Comparison of ENCODE assay signal across 8 cellular contexts in genomic region chr19:35123573-35123972, GRCh38. TPM values are rescaled to one million over a fixed set of nuclear protein-coding genes. Genes with fewer than 3 reads are reported as not detected.
DNase-seq lines count a peak whose midpoint lies in the region; ATAC-seq and TF ChIP-seq lines count a peak whose summit lies in the region.

No MANE protein-coding gene starts in this region.

- no peaks in the 10 kb centered on the region for H3K9me3 Mint-ChIP-seq in activated naive CD8-positive, alpha-beta T cell treated with anti-CD3 and anti-CD28 coated beads, Interleukin-2, amount 50 U/mL, for 24 hours

- H3K27me3 ChIP-seq in hepatocyte (no peaks in the 10 kb centered on the region), ovary (no peaks in the 10 kb centered on the region)

- H3K4me3 ChIP-seq in HFF-Myc (replicated peaks; ENCODE audit: low read depth, low read length) (peak overlapping the region; percentile 60; the same call in 1 of the 2 replicates), hepatocyte (no peak overlapping the region), ovary (no peak overlapping the region)

- H3K4me3 Mint-ChIP-seq in activated naive CD8-positive, alpha-beta T cell treated with anti-CD3 and anti-CD28 coated beads, Interleukin-2, amount 50 U/mL, for 24 hours: peak overlapping the region; percentile 80

- H3K36me3 ChIP-seq in hepatocyte (replicated peaks; ENCODE audit: insufficient read depth, low read depth) (no peaks in the 10 kb centered on the region), ovary (no peaks in the 10 kb centered on the region)

- no peaks in the 10 kb centered on the region for H3K27me3 Mint-ChIP-seq in activated naive CD8-positive, alpha-beta T cell treated with anti-CD3 and anti-CD28 coated beads, Interleukin-2, amount 50 U/mL, for 24 hours

- DNase-seq in HFF-Myc (ENCODE audit: extremely low read depth, low read depth): no peak
- no peak for DNase-seq in activated naive CD8-positive, alpha-beta T cell treated with anti-CD3 and anti-CD28 coated beads, Interleukin-2, amount 50 U/mL, for 24 hours
- DNase-seq in hepatocyte (ENCODE audit: low spot score): no peak
- peak; percentile 54 for DNase-seq in stromal cell of bone marrow (ENCODE audit: low read depth)
- DNase-seq in ovary: no peak
- no peak for DNase-seq in OCI-M1 (lab: John Stamatoyannopoulos, UW)
- DNase-seq in amniotic stem cell (lab: John Stamatoyannopoulos, UW): no peak

- peak overlapping the region; percentile 71 for H3K4me2 ChIP-seq in hepatocyte

- TF ChIP-seq CTCF in HFF-Myc (IDR thresholded peaks at IDR 0.05; ENCODE audit: low read depth, low read length, missing control alignments) (no peak), hepatocyte (IDR thresholded peaks at IDR 0.05; ENCODE audit: poor library complexity) (no peak), ovary (IDR thresholded peaks at IDR 0.05) (no peak)

- H3K27ac ChIP-seq in hepatocyte (no peak overlapping the region), ovary (peak overlapping the region in 1 of 2 donors; percentile 65)

- no peak for TF ChIP-seq EP300 in ovary (IDR thresholded peaks at IDR 0.05)

- intact Hi-C loops in ovary (cut with DNase I): no loop called here

- H2AFZ ChIP-seq in hepatocyte: no peak overlapping the region

- H3K27ac Mint-ChIP-seq in activated naive CD8-positive, alpha-beta T cell treated with anti-CD3 and anti-CD28 coated beads, Interleukin-2, amount 50 U/mL, for 24 hours: no peak overlapping the region

- WGBS in hepatocyte (ENCODE audit: low lambda C conversion rate, missing lambda C conversion rate): 97% methylated on average over 5 of the region's 5 CpGs
- WGBS in ovary, 3 donors: 76 to 88% (median 77%) methylated on average over 5 of the region's 5 CpGs

- H3K4me1 Mint-ChIP-seq in activated naive CD8-positive, alpha-beta T cell treated with anti-CD3 and anti-CD28 coated beads, Interleukin-2, amount 50 U/mL, for 24 hours: peaks cover 12% of the 10 kb centered on the region

- no peaks in the 10 kb centered on the region for H4K20me1 ChIP-seq in hepatocyte (ENCODE audit: insufficient read depth, poor library complexity, severe bottlenecking)

- no peaks in the 10 kb centered on the region for H3K36me3 Mint-ChIP-seq in activated naive CD8-positive, alpha-beta T cell treated with anti-CD3 and anti-CD28 coated beads, Interleukin-2, amount 50 U/mL, for 24 hours (ENCODE audit: low read depth)

- no peak for TF ChIP-seq POLR2A in ovary (IDR thresholded peaks at IDR 0.05)

- ATAC-seq in activated naive CD8-positive, alpha-beta T cell treated with anti-CD3 and anti-CD28 coated beads, Interleukin-2, amount 50 U/mL, for 24 hours: no peak
- ATAC-seq in GM19455 (IDR thresholded peaks at IDR 0.05; ENCODE audit: unreplicated experiment): no peak

- H3K79me2 ChIP-seq in hepatocyte: no peaks in the 10 kb centered on the region

- no peaks in the 10 kb centered on the region for H3K9me2 ChIP-seq in hepatocyte (replicated peaks; ENCODE audit: insufficient read depth)

- H3K4me1 ChIP-seq in hepatocyte (ENCODE audit: insufficient read depth) (peaks cover 18% of the 10 kb centered on the region), ovary (ENCODE audit: insufficient read depth) (peaks cover 10% of the 10 kb centered on the region)

- H3K9me3 ChIP-seq in hepatocyte (ENCODE audit: low read depth) (no peaks in the 10 kb centered on the region), ovary (no peaks in the 10 kb centered on the region)

RNA-seq across cellular contexts. Expression of gene FXYD3, which starts 8.0 kb away (rescaled TPM):
- total RNA-seq in hepatocyte (225 and 235 TPM in 2 replicates), ovary (10 to 100 TPM in 1 of 7 donors, 1 to 10 TPM in 4, under 1 TPM in 1, not detected in 1; 0.25 to 33.2 (median 4.1) TPM)
- polyA plus RNA-seq in hepatocyte (491 and 542 TPM in 2 replicates), ovary (under 1 TPM in 1 of 2 donors, not detected in 1; 0.23 TPM)

RNA-seq across cellular contexts. Expression of gene LGI4, which starts 11.3 kb away (rescaled TPM):
- 2.4 and 6.3 TPM in 2 replicates for total RNA-seq in hepatocyte
- 5.2 and 8.8 TPM in 2 replicates for polyA plus RNA-seq in hepatocyte
- total RNA-seq in ovary: 1 to 10 TPM; 1.9 to 7.5 (median 3.8) TPM
- polyA plus RNA-seq in ovary: 10 to 100 TPM; 11.9 to 13.3 TPM

RNA-seq across cellular contexts. Expression of gene FXYD1, which starts 15.1 kb away (rescaled TPM):
- total RNA-seq in hepatocyte (2.9 and 7.5 TPM in 2 replicates), ovary (100 to 1,000 TPM in 3 of 7 donors, 10 to 100 TPM in 4; 26.7 to 204 (median 95.8) TPM)
- polyA plus RNA-seq in hepatocyte (18.5 and 22.0 TPM in 2 replicates), ovary (100 to 1,000 TPM in 1 of 2 donors, 10 to 100 TPM in 1; 88.5 to 134 TPM)

RNA-seq across cellular contexts. Expression of gene FXYD7, which starts 19.5 kb away (rescaled TPM):
- 0.27 TPM in 1 of 2 replicates, not detected in the other for total RNA-seq in hepatocyte
- polyA plus RNA-seq in hepatocyte: 0.22 and 0.46 TPM in 2 replicates
- total RNA-seq in ovary: 1 to 10 TPM in 3 of 7 donors, under 1 TPM in 3, not detected in 1; 0.30 to 2.8 (median 1.0) TPM
- under 1 TPM in 1 of 2 donors, not detected in 1; 0.38 TPM for polyA plus RNA-seq in ovary

RNA-seq across cellular contexts. Expression of gene FXYD5, which starts 31.0 kb away (rescaled TPM):
- total RNA-seq in hepatocyte (36.4 and 42.8 TPM in 2 replicates), ovary (10 to 100 TPM in 6 of 7 donors, 1 to 10 TPM in 1; 8.2 to 37.1 (median 17.9) TPM)
- polyA plus RNA-seq in hepatocyte (81.1 and 90.2 TPM in 2 replicates), ovary (10 to 100 TPM; 31.2 to 79.3 TPM)
